Comparison of ENCODE assay signal across 9 cellular contexts in the genomic region with DNA sequence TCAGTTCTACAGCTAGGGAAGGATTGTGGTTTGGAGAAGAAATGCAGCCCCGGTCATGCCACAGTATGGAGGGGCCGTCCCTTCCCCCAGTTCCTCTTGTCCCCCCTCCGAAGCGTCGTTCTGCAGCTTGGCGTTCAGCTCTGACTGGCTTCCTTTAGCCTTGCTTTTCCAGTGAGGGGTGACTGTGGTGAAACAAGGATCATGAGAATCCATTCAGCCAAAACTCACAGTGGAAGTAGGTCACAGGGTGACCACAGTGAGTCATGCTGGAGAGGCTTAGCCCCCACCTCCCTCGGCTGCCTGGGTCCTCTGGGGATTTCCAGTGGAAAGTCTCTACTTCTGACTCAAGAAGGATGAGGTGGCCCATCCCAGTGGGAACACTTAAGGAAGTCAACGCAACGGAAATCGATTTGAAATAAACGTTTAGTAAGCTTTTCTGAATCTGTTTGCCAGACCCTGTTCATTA. TPM values are rescaled to one million over a fixed set of nuclear protein-coding genes. Genes with fewer than 3 reads are reported as not detected.
DNase-seq lines count a peak whose midpoint lies in the region; ATAC-seq, FAIRE-seq and TF ChIP-seq lines count a peak whose summit lies in the region.
"Had no signal": no experiment of that assay in that cellular context is flagged by ENCODE, and none has a peak within 500 bp of the region (broad histone marks: within the 10 kb centered on the region; RNA-seq: fewer than 3 reads in every experiment).

No MANE protein-coding gene starts in this region.

- H3K18ac ChIP-seq in mesendoderm (ENCODE audit: low read length), result no peak overlapping the region

- H3K23ac ChIP-seq in mesendoderm (ENCODE audit: low read length), result no peak overlapping the region

- no peak overlapping the region for H4K5ac ChIP-seq in mesendoderm (ENCODE audit: low read length)

- DNase-seq in AG04450 (ENCODE audit: low read depth, low spot score) (peak; percentile 94), Peyer's patch (peak in 2 of 3 donors; percentile 47 to 73), pancreas (peak in 2 of 6 donors; percentile 26), mesendoderm (no peak), NCI-H774 (lab: John Stamatoyannopoulos, UW) (no peak)
- DNase-seq: NCI-H146 had no signal

- H3K27ac ChIP-seq in AG04450 (ENCODE audit: low read depth, low read length), result peak overlapping the region; percentile 99
- H3K27ac ChIP-seq in Peyer's patch, result peak overlapping the region; percentile 50 to 87 (median 72)
- H3K27ac ChIP-seq in esophagus (ENCODE audit: low read depth in 2 of 2, low read length in 1 of 2), result peak overlapping the region; percentile 36 to 72
- H3K27ac ChIP-seq in pancreas, result peak overlapping the region in 1 of 4 donors; percentile 33
- no peak overlapping the region for H3K27ac ChIP-seq in mesendoderm (ENCODE audit: low read depth, low read length)

- 35 to 44% methylated on average over 11 of the region's 11 CpGs for WGBS in esophagus, 2 donors
- WGBS in pancreas, 2 donors, result 58 to 66% methylated on average over 11 of the region's 11 CpGs
- WGBS in mesendoderm (ENCODE audit: extremely low coverage, insufficient coverage, low lambda C conversion rate), result no CpG with 5 or more reads among the region's 11 CpGs

- FAIRE-seq in pancreas (lab: Jason Lieb, UNC), result no peak

- no peak overlapping the region for H3K4ac ChIP-seq in mesendoderm (ENCODE audit: low read depth, low read length)

- H3K36me3 ChIP-seq in Peyer's patch (no peaks in the 10 kb centered on the region), esophagus (ENCODE audit: control insufficient read depth in 2 of 2, insufficient read depth in 2 of 2, low read length in 1 of 2) (no peaks in the 10 kb centered on the region), pancreas (no peaks in the 10 kb centered on the region), mesendoderm (ENCODE audit: control insufficient read depth, insufficient read depth, low read length) (no peaks in the 10 kb centered on the region)

- intact Hi-C loops in pancreas (cut with DNase I), result no loop called here

- H3K4me1 ChIP-seq in Peyer's patch (peaks cover 0 to 23% (median 0%) of the 10 kb centered on the region in 4 donors), esophagus (ENCODE audit: control insufficient read depth in 2 of 2, insufficient read depth in 2 of 2, low read length in 1 of 2) (peaks cover 2 to 16% of the 10 kb centered on the region in 2 donors), pancreas (no peaks in the 10 kb centered on the region), mesendoderm (ENCODE audit: control insufficient read depth, low read depth, low read length) (no peaks in the 10 kb centered on the region)

- H3K4me3 ChIP-seq in AG04450 (ENCODE audit: low read depth, low read length) (no peak overlapping the region), Peyer's patch (no peak overlapping the region), esophagus (ENCODE audit: low read depth in 1 of 2, low read length in 2 of 2) (no peak overlapping the region), pancreas (no peak overlapping the region), mesendoderm (ENCODE audit: low read length) (no peak overlapping the region)

- H3K4me2 ChIP-seq in mesendoderm (ENCODE audit: low read length), result no peak overlapping the region

- CTCF ChIA-PET in AG04450 (lab: Charles Lee), result no interaction called here

- H2BK15ac ChIP-seq in mesendoderm (replicated peaks; ENCODE audit: low read depth), result no peak overlapping the region

- POLR2A ChIA-PET in AG04450 (lab: Yijun Ruan, JAX), result interaction anchor here (1.3 kb wide), 1 partner anchor 12 kb away, joined by 6 read pairs; no protein-coding TSS in a partner anchor

- H2BK120ac ChIP-seq in mesendoderm (ENCODE audit: low read depth, low read length), result no peak overlapping the region

- no peak overlapping the region for H4K8ac ChIP-seq in mesendoderm (ENCODE audit: low read depth, low read length)

- H3K79me1 ChIP-seq in mesendoderm (ENCODE audit: low read length), result no peaks in the 10 kb centered on the region

- H2AK5ac ChIP-seq in mesendoderm (ENCODE audit: low read length), result no peak overlapping the region

- H3K9me3 ChIP-seq in AG04450 (ENCODE audit: control insufficient read depth, insufficient read depth, low read length) (peaks cover 45% of the 10 kb centered on the region), Peyer's patch (peaks cover 0 to 6% (median 3%) of the 10 kb centered on the region in 4 donors), esophagus (ENCODE audit: control insufficient read depth in 2 of 2, insufficient read depth in 1 of 2, low read depth in 1 of 2, low read length in 1 of 2) (peaks cover 0 to 23% of the 10 kb centered on the region in 2 donors), pancreas (no peaks in the 10 kb centered on the region)

- no peak for TF ChIP-seq CTCF in AG04450 (IDR thresholded peaks at IDR 0.05; ENCODE audit: low read depth, low read length)
- no peak for TF ChIP-seq CTCF in Peyer's patch (IDR thresholded peaks at IDR 0.05)
- TF ChIP-seq CTCF in pancreas (IDR thresholded peaks at IDR 0.05), result no peak

- TF ChIP-seq POLR2A in Peyer's patch (IDR thresholded peaks at IDR 0.05), result no peak

- no peaks in the 10 kb centered on the region for H3K79me2 ChIP-seq in mesendoderm (ENCODE audit: control insufficient read depth, insufficient read depth, low read length)

- ATAC-seq in pancreas (peak in 3 of 4 donors; percentile 46 to 57 (median 54)), HG03045 (IDR thresholded peaks at IDR 0.05; ENCODE audit: unreplicated experiment) (no peak), GM18868 (IDR thresholded peaks at IDR 0.05; ENCODE audit: unreplicated experiment) (no peak)

- H2BK5ac ChIP-seq in mesendoderm (ENCODE audit: low read length), result no peak overlapping the region

- H3K56ac ChIP-seq in mesendoderm (ENCODE audit: low read length), result no peak overlapping the region

- H3K27me3 ChIP-seq in AG04450 (ENCODE audit: control insufficient read depth, insufficient read depth, low read length) (no peaks in the 10 kb centered on the region), Peyer's patch (no peaks in the 10 kb centered on the region), esophagus (ENCODE audit: control insufficient read depth in 1 of 2, insufficient read depth in 2 of 2, low read length in 2 of 2) (peaks cover 0 to 2% of the 10 kb centered on the region in 2 donors), pancreas (peaks cover 0 to 3% (median 0%) of the 10 kb centered on the region in 4 donors), mesendoderm (ENCODE audit: insufficient read depth, low read length, poor library complexity) (no peaks in the 10 kb centered on the region)

- no peak overlapping the region for H3K9ac ChIP-seq in mesendoderm (ENCODE audit: low read length)

RNA-seq across cellular contexts. Expression of gene COL6A2, which starts 37.3 kb away (rescaled TPM):
- 454 and 676 TPM in 2 replicates for polyA plus RNA-seq in AG04450 (2011; rRNA removed)
- 266 and 343 TPM in 2 replicates for polyA minus RNA-seq in AG04450 (2011; rRNA and poly(A)+ RNA removed)
- total RNA-seq in Peyer's patch, result 1,000 to 10,000 TPM in 1 of 4 donors, 100 to 1,000 TPM in 2, 10 to 100 TPM in 1; 59.9 to 1,087 (median 166) TPM
- polyA plus RNA-seq in esophagus, result 100 to 1,000 TPM; 120 to 161 TPM
- 100 to 1,000 TPM in 1 of 6 donors, 10 to 100 TPM in 5; 15.2 to 135 (median 45.5) TPM for total RNA-seq in pancreas
- polyA plus RNA-seq in pancreas, result 100 to 1,000 TPM in 1 of 2 donors, 10 to 100 TPM in 1; 66.9 to 116 TPM
- 67.9 TPM for polyA plus RNA-seq in mesendoderm (2013, experiment 1 of 2)
- 67.5 TPM for polyA plus RNA-seq in mesendoderm (2013, experiment 2 of 2)

Comparison
In these comparisons a context has a peak if more than half of its experiments do, and no peak if none do; other contexts are left out.
1. DNase-seq: peak in AG04450 (single experiment) and Peyer's patch (2 of 3); none in mesendoderm (single experiment) and NCI-H774 (single experiment).
2. ATAC-seq: peak in pancreas (3 of 4); none in HG03045 (single experiment) and GM18868 (single experiment).